In the genomic region with DNA sequence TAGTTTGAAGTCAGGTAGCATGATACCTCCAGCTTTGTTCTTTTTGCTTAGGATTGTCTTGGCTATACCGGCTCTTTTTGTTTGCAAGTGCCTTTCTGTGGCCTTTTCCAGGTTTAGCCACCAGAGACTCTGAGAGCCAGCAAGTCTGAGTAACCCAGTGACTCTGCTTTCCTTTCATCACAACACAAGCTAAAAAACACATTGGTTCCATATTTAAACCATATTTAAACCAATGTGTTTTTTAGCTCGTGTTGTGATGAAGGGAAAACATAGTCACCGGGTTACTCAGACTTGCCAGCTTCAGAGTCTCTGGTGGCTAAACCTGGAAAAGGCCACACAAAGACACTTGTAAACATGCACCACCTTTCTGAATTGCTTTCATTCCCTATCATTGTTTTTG, we compare ENCODE assay signal across 30 cellular contexts.
"Had no signal": no experiment of that assay in that cellular context is flagged by ENCODE, and none has a peak within 500 bp of the region (broad histone marks: within the 10 kb centered on the region; RNA-seq: fewer than 3 reads in every experiment).

No MANE protein-coding gene starts in this region.

- H3K4me3 Mint-ChIP-seq: activated B cell treated with CpG ODN at 0.5 μM for 24 hours; activated CD8-positive, alpha-beta T cell treated with anti-CD3 and anti-CD28 coated beads for 36 hours; activated naive CD8-positive, alpha-beta T cell; activated T-cell treated with anti-CD3 and anti-CD28 coated beads, Interleukin-2, amount 50 U/mL, for 4 hours; activated T-helper 17 cell treated with anti-CD3 and anti-CD28 coated beads, Interleukin-2, amount 50 U/mL, for 72 hours; effector memory CD8-positive, alpha-beta T cell; T-helper 17 cell; T-helper 2 cell treated with Interferon-gamma antibody and Interleukin-4, amounts not matched to agents 5 μg/mL and 100 μg/mL, for 36 hours had no signal

- H3K36me3 Mint-ChIP-seq: activated naive CD8-positive, alpha-beta T cell had no signal

- H3K27me3 ChIP-seq: body of pancreas, heart left ventricle had no signal

- H3K4me3 ChIP-seq: body of pancreas, heart left ventricle had no signal

- H3K4me1 Mint-ChIP-seq: activated B cell treated with CpG ODN at 0.5 μM for 24 hours; activated T-helper 17 cell treated with anti-CD3 and anti-CD28 coated beads, Interleukin-2, amount 50 U/mL, for 72 hours; T-helper 17 cell had no signal

- H3K36me3 ChIP-seq: heart left ventricle, WERI-Rb-1 had no signal

- H3K9me3 ChIP-seq: body of pancreas had no signal

- H3K27me3 Mint-ChIP-seq: activated B cell treated with CpG ODN at 0.5 μM for 24 hours, T-helper 17 cell had no signal

- H3K9me3 Mint-ChIP-seq: activated B cell treated with CpG ODN at 0.5 μM for 24 hours; activated CD8-positive, alpha-beta T cell treated with anti-CD3 and anti-CD28 coated beads for 36 hours; activated T-cell treated with anti-CD3 and anti-CD28 coated beads, Interleukin-2, amount 50 U/mL, for 4 hours; activated T-helper 17 cell treated with anti-CD3 and anti-CD28 coated beads, Interleukin-2, amount 50 U/mL, for 72 hours; effector memory CD8-positive, alpha-beta T cell; T-helper 2 cell treated with Interferon-gamma antibody and Interleukin-4, amounts not matched to agents 5 μg/mL and 100 μg/mL, for 36 hours had no signal

- DNase-seq: activated B cell treated with CpG ODN at 0.5 μM for 24 hours; activated CD4-positive, alpha-beta T cell treated with anti-CD3 and anti-CD28 coated beads for 48 hours; activated CD4-positive, alpha-beta T cell treated with anti-CD3 and anti-CD28 coated beads, Interleukin-2, amount 50 U/mL, for 1 hour; activated CD4-positive, alpha-beta T cell treated with anti-CD3 and anti-CD28 coated beads, Interleukin-2, amount 50 U/mL, for 48 hours; activated CD8-positive, alpha-beta memory T cell treated with anti-CD3 and anti-CD28 coated beads for 24 hours; activated CD8-positive, alpha-beta T cell treated with anti-CD3 and anti-CD28 coated beads for 36 hours; activated effector memory CD4-positive, alpha-beta T cell treated with Interleukin-2 at 50 U/mL for 16 hours; activated gamma-delta T cell treated with Interleukin-2 at 50 U/mL for 16 hours; activated naive CD4-positive, alpha-beta T cell treated with anti-CD3 and anti-CD28 coated beads, Interleukin-2, amount 50 U/mL, for 16 hours; activated naive CD4-positive, alpha-beta T cell treated with Interleukin-2 at 50 U/mL for 16 hours; activated T-cell treated with anti-CD3 and anti-CD28 coated beads, Interleukin-2, amount 50 U/mL, for 4 hours; amygdala; aorta; body of pancreas; caudate nucleus; cortex of kidney; dermis blood vessel endothelial cell; effector CD4-positive, alpha-beta T cell; effector memory CD8-positive, alpha-beta T cell; glutamatergic neuron; heart left ventricle; T-helper 1 cell; T-helper 17 cell; T1000; WERI-Rb-1 had no signal

- H3K27ac Mint-ChIP-seq: activated B cell treated with CpG ODN at 0.5 μM for 24 hours; activated CD8-positive, alpha-beta T cell treated with anti-CD3 and anti-CD28 coated beads for 36 hours; activated naive CD8-positive, alpha-beta T cell; activated T-helper 17 cell treated with anti-CD3 and anti-CD28 coated beads, Interleukin-2, amount 50 U/mL, for 72 hours; effector memory CD8-positive, alpha-beta T cell; T-helper 17 cell; T-helper 2 cell treated with Interferon-gamma antibody and Interleukin-4, amounts not matched to agents 5 μg/mL and 100 μg/mL, for 36 hours had no signal

- ATAC-seq: activated CD4-positive, CD25-positive, alpha-beta regulatory T cell treated with anti-CD3 and anti-CD28 coated beads, Interleukin-2, amount 50 U/mL, for 24 hours; activated CD8-positive, alpha-beta T cell treated with anti-CD3 and anti-CD28 coated beads for 36 hours; activated T-cell treated with anti-CD3 and anti-CD28 coated beads, Interleukin-2, amount 50 U/mL, for 4 hours; activated T-helper 17 cell treated with anti-CD3 and anti-CD28 coated beads, Interleukin-2, amount 50 U/mL, for 72 hours; body of pancreas; effector memory CD8-positive, alpha-beta T cell; esophagus mucosa; heart left ventricle; T-helper 17 cell had no signal

- H3K27ac ChIP-seq: body of pancreas, heart left ventricle, WERI-Rb-1 had no signal

- H3K4me1 ChIP-seq: heart left ventricle had no signal
